In the genomic region with DNA sequence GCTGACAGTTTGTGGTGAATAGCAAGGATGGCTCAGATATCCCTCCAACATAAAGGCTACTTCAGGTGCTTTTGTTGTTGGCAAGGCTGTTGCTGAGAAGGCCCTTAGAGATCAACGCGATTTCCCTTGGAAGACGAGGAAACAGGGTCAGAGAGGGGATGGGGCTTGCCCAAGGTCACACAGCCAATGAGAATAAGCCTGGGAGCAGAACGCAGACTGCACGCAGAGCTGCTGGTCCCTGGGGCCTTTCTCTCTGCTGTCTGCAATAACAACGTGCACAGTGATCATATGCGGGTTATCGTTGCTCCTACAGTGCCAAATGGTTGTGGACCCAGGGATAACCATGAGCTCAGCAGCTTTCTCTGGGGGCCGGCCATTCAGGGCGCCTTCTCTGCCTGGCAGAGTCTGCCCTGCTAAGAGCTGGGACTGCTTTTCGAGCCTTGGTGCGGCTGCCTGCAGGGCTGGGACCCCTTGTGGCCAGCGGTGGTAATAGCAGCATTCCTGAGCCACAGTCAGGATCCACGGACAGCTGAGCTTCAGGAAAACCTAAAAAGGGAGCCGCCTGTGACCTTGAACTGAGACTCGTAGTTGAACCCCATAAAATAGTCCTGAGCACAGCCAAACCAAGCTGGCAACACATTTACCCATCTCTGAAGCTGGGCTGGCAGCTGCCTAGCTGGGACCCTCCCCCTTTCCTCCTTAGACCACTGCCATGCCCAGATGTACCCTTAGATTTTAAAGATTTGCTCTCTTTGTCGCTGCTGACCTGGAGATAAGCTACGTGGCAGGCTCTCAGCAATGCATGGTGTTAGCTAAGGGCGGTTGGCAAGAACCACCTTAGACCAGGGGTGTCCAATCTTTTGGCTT, we compare ENCODE assay signal across 9 cellular contexts. TPM values are rescaled to one million over a fixed set of nuclear protein-coding genes. Genes with fewer than 3 reads are reported as not detected.
A peak's percentile ranks its signal among the peaks of the same experiment; 100 is the strongest.
DNase-seq lines count a peak whose midpoint lies in the region; ATAC-seq, FAIRE-seq and TF ChIP-seq lines count a peak whose summit lies in the region.
"Had no signal": no experiment of that assay in that cellular context is flagged by ENCODE, and none has a peak within 500 bp of the region (broad histone marks: within the 10 kb centered on the region; RNA-seq: fewer than 3 reads in every experiment).

No MANE protein-coding gene starts in this region.

- H3K36me3 Mint-ChIP-seq in WTC11 = no peaks in the 10 kb centered on the region
- H3K36me3 Mint-ChIP-seq in central memory CD8-positive, alpha-beta T cell (ENCODE audit: insufficient read depth) = peaks cover 8% of the 10 kb centered on the region

- H4K20me1 ChIP-seq in keratinocyte (ENCODE audit: control insufficient read depth, extremely low read depth, insufficient read depth, low read length) = no peaks in the 10 kb centered on the region

- H3K79me2 ChIP-seq in keratinocyte (ENCODE audit: control insufficient read depth, insufficient read depth, low read length) = no peaks in the 10 kb centered on the region

- DNase-seq in NCI-H524 (lab: John Stamatoyannopoulos, UW) (peak; percentile 10 to 58), NCI-H524 treated with DMSO at 0.1 percent for 48 hours (lab: John Stamatoyannopoulos, UW) (no peak), NCI-H1092 (lab: John Stamatoyannopoulos, UW) (peak; percentile 66), WTC11 (ENCODE audit: low spot score) (peak; percentile 90), keratinocyte (ENCODE audit: low read depth, low spot score) (peak; percentile 15)
- peak; percentile 41 to 43 for DNase-seq in central memory CD8-positive, alpha-beta T cell (ENCODE audit: low spot score in 2 of 2)
- peak in 3 of 4 experiments; percentile 34 to 40 (median 38) for DNase-seq in stimulated activated CD4-positive, alpha-beta T cell treated with anti-CD3 and anti-CD28 coated beads, Interleukin-1b, Interleukin-23, amount 100 ng/mL, for 24 hours (ENCODE audit: low read depth in 4 of 4, low spot score in 1 of 4)

- no peak overlapping the region for H2AFZ ChIP-seq in keratinocyte (ENCODE audit: control insufficient read depth, low read length)

- no peaks in the 10 kb centered on the region for H3K4me1 ChIP-seq in keratinocyte (ENCODE audit: control insufficient read depth, extremely low read depth, insufficient read depth, low read length)

- no peak overlapping the region for H3K27ac ChIP-seq in keratinocyte (ENCODE audit: control insufficient read depth, insufficient read depth, low read length)

- H3K4me3 Mint-ChIP-seq in WTC11 = peak overlapping the region; percentile 33
- no peak overlapping the region for H3K4me3 Mint-ChIP-seq in central memory CD8-positive, alpha-beta T cell
- H3K4me3 Mint-ChIP-seq: stimulated activated naive CD8-positive, alpha-beta T cell treated with anti-CD3 and anti-CD28 coated beads, Interleukin-15, Interleukin-2, amounts not matched to agents 100 ng/mL and 50 ng/mL, for 24 hours had no signal

- H3K36me3 ChIP-seq in keratinocyte (ENCODE audit: control insufficient read depth in 2 of 2, extremely low read depth in 1 of 2, insufficient read depth in 2 of 2, low read length in 2 of 2) = no peaks in the 10 kb centered on the region

- no peaks in the 10 kb centered on the region for H3K27me3 Mint-ChIP-seq in WTC11 (ENCODE audit: low read depth)
- H3K27me3 Mint-ChIP-seq in central memory CD8-positive, alpha-beta T cell = no peaks in the 10 kb centered on the region
- H3K27me3 Mint-ChIP-seq: stimulated activated naive CD8-positive, alpha-beta T cell treated with anti-CD3 and anti-CD28 coated beads, Interleukin-15, Interleukin-2, amounts not matched to agents 100 ng/mL and 50 ng/mL, for 24 hours had no signal

- no peak overlapping the region for H3K9ac ChIP-seq in keratinocyte (ENCODE audit: control insufficient read depth, extremely low read depth, insufficient read depth, low read length)

- no peak overlapping the region for H3K4me2 ChIP-seq in keratinocyte (ENCODE audit: control insufficient read depth, extremely low read depth, insufficient read depth, low read depth, low read length)

- peak; percentile 95 for TF ChIP-seq CTCF in WTC11 (IDR thresholded peaks at IDR 0.05)
- peak; percentile 91 to 93 (median 92) for TF ChIP-seq CTCF in keratinocyte (optimal IDR thresholded peaks at IDR 0.05 in 1 of 3, IDR thresholded peaks at IDR 0.05 in 1 of 3, conservative IDR thresholded peaks at IDR 0.05 in 1 of 3; ENCODE audit: extremely low read depth in 1 of 3, insufficient read depth in 2 of 3, low read length in 3 of 3)

- CTCF ChIA-PET in WTC11 (lab: Charles Lee) = interaction anchor here (0.5 to 4.7 kb wide), 46 partner anchors 8 to 459 kb away, joined by 3 to 208 read pairs (median 5); a partner anchor contains a TSS

- FAIRE-seq in keratinocyte (lab: Jason Lieb, UNC) = peak; percentile 78

- POLR2A ChIA-PET in WTC11 (lab: Charles Lee) = interaction anchor here (0.9 to 1.6 kb wide), 3 partner anchors 11 to 43 kb away, joined by 3 to 5 read pairs (median 4); no protein-coding TSS in a partner anchor

- no peak overlapping the region for H3K27ac Mint-ChIP-seq in WTC11
- H3K27ac Mint-ChIP-seq in central memory CD8-positive, alpha-beta T cell (ENCODE audit: low read depth) = no peak overlapping the region
- H3K27ac Mint-ChIP-seq: stimulated activated naive CD8-positive, alpha-beta T cell treated with anti-CD3 and anti-CD28 coated beads, Interleukin-15, Interleukin-2, amounts not matched to agents 100 ng/mL and 50 ng/mL, for 24 hours had no signal

- no peaks in the 10 kb centered on the region for H3K9me3 Mint-ChIP-seq in WTC11
- H3K9me3 Mint-ChIP-seq in central memory CD8-positive, alpha-beta T cell = no peaks in the 10 kb centered on the region
- H3K9me3 Mint-ChIP-seq: stimulated activated naive CD8-positive, alpha-beta T cell treated with anti-CD3 and anti-CD28 coated beads, Interleukin-15, Interleukin-2, amounts not matched to agents 100 ng/mL and 50 ng/mL, for 24 hours had no signal

- no peak overlapping the region for H3K4me3 ChIP-seq in keratinocyte (ENCODE audit: control insufficient read depth in 2 of 3, extremely low read depth in 1 of 3, insufficient read depth in 2 of 3, low read depth in 1 of 3, low read length in 3 of 3)

- no peaks in the 10 kb centered on the region for H3K27me3 ChIP-seq in keratinocyte (ENCODE audit: control insufficient read depth, extremely low read depth, insufficient read depth, low read length)

- dilution Hi-C loops in keratinocyte (cut with MboI; ENCODE audit: extremely low pct_ligation_motif_present, low sequenced_read_pairs) = no loop called here

- peaks cover 14% of the 10 kb centered on the region for H3K4me1 Mint-ChIP-seq in WTC11
- no peaks in the 10 kb centered on the region for H3K4me1 Mint-ChIP-seq in central memory CD8-positive, alpha-beta T cell

- no peaks in the 10 kb centered on the region for H3K9me1 ChIP-seq in keratinocyte (ENCODE audit: control insufficient read depth, extremely low read depth, insufficient read depth, low read length)

- H3K9me3 ChIP-seq in keratinocyte (ENCODE audit: control insufficient read depth, low read depth, low read length) = no peaks in the 10 kb centered on the region

- ATAC-seq in WTC11 (peak; percentile 93), HG03571 (IDR thresholded peaks at IDR 0.05; ENCODE audit: unreplicated experiment) (no peak)
- no peak for ATAC-seq in central memory CD8-positive, alpha-beta T cell (replicated peaks; ENCODE audit: extremely low read depth, poor library complexity, severe bottlenecking)

TF ChIP-seq in WTC11, 78 proteins besides CTCF, POLR2A, EP300 and RAD21 (continues in another document):
- TF ChIP-seq ZNF317 (CRISPR knock-in tag; IDR thresholded peaks at IDR 0.05; ENCODE audit: borderline replicate concordance, low read depth) (no peak), ESRRA (CRISPR knock-in tag; IDR thresholded peaks at IDR 0.05; ENCODE audit: borderline replicate concordance) (no peak), FOXK1 (CRISPR knock-in tag; IDR thresholded peaks at IDR 0.05) (no peak), FOXP1 (CRISPR knock-in tag; IDR thresholded peaks at IDR 0.05; ENCODE audit: borderline replicate concordance) (peak; percentile 51; the same call in 1 of the 2 replicates)
- TF ChIP-seq, protein P1, sequence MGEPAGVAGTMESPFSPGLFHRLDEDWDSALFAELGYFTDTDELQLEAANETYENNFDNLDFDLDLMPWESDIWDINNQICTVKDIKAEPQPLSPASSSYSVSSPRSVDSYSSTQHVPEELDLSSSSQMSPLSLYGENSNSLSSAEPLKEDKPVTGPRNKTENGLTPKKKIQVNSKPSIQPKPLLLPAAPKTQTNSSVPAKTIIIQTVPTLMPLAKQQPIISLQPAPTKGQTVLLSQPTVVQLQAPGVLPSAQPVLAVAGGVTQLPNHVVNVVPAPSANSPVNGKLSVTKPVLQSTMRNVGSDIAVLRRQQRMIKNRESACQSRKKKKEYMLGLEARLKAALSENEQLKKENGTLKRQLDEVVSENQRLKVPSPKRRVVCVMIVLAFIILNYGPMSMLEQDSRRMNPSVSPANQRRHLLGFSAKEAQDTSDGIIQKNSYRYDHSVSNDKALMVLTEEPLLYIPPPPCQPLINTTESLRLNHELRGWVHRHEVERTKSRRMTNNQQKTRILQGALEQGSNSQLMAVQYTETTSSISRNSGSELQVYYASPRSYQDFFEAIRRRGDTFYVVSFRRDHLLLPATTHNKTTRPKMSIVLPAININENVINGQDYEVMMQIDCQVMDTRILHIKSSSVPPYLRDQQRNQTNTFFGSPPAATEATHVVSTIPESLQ (CRISPR knock-in tag; IDR thresholded peaks at IDR 0.05) = no peak

RNA-seq across cellular contexts. Expression of a gene that starts 39.8 kb away (rescaled TPM):
- total RNA-seq in WTC11 (2021) = 0.71 to 1.2 TPM (median 0.90 TPM) in 3 replicates
- not detected in 3 replicates for polyA plus RNA-seq in keratinocyte
- not detected for polyA plus RNA-seq in keratinocyte (2011; ENCODE audit: low read depth)
- not detected in 2 replicates for polyA plus RNA-seq in keratinocyte (2011; cell fraction: cytosol; rRNA removed)
- not detected in 2 replicates for polyA plus RNA-seq in keratinocyte (2011; cell fraction: nucleus; rRNA removed)
- not detected in 2 replicates for polyA plus RNA-seq in keratinocyte (2012; ENCODE audit: low replicate concordance)
- polyA minus RNA-seq in keratinocyte = not detected in 3 replicates
- not detected for polyA minus RNA-seq in keratinocyte (2011; cell fraction: cytosol; rRNA and poly(A)+ RNA removed)
- polyA minus RNA-seq in keratinocyte (2011; cell fraction: nucleus; rRNA and poly(A)+ RNA removed) = not detected in 2 replicates
